ENCODE assay signal across 8 cellular contexts in the genomic region with DNA sequence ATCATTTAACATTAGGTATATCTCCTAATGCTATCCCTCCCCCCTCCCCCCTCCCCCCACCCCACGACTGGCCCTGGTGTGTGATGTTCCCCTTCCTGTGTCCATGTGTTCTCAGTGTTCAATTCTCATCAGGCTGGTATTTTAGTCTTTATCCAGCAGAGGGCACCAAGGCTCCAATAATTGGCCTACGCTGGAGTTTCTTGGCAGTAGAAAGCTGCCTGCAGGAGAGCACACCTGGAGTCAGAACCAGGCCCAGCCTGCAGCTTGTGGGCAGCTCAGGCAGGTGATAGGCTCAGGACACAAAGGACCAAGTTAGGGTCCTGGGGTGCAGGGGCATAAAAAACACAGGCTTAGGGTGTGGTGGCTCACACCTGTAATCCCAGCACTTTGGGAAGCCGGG. TPM values are rescaled to one million over a fixed set of nuclear protein-coding genes. Genes with fewer than 3 reads are reported as not detected.
A peak's percentile ranks its signal among the peaks of the same experiment; 100 is the strongest.
DNase-seq lines count a peak whose midpoint lies in the region; ATAC-seq, FAIRE-seq and TF ChIP-seq lines count a peak whose summit lies in the region.
"Not testable (repeated sequence)": the region's sequence is repeated elsewhere in the genome, so short reads cannot be mapped to it uniquely, and the experiment has no call there.

No MANE protein-coding gene starts in this region.

- 24% methylated on average over 3 of the region's 3 CpGs for WGBS in HepG2 (ENCODE audit: low lambda C conversion rate)

- not testable (repeated sequence) for TF ChIP-seq EP300 in HepG2 (IDR thresholded peaks at IDR 0.05; ENCODE audit: low read depth in 2 of 2, low read length in 2 of 2); HepG2 (CRISPR knock-in tag; IDR thresholded peaks at IDR 0.05; ENCODE audit: borderline replicate concordance)

- H3K9ac ChIP-seq in HepG2 (ENCODE audit: insufficient read depth, low read depth, low read length) = not testable (repeated sequence)

- CTCF ChIA-PET in HepG2 (lab: Yijun Ruan, JAX; ENCODE audit: low intra/inter-chr PET ratio, low total read pairs) = interaction anchor here (0.8 to 3.7 kb wide), 6 partner anchors 11 to 185 kb away, joined by 3 to 28 read pairs (median 8); no protein-coding TSS in a partner anchor

- not testable (repeated sequence) for H3K27me3 ChIP-seq in H7 (ENCODE audit: control insufficient read depth, insufficient read depth, low read length)
- peaks cover 4 to 27% of the 10 kb centered on the region in 2 experiments; a peak in 2 of 5 replicates for H3K27me3 ChIP-seq in HepG2 (ENCODE audit: control insufficient read depth in 1 of 2, insufficient read depth in 2 of 2, low read length in 2 of 2)

- peaks cover 22% of the 10 kb centered on the region for H3K4me1 ChIP-seq in HepG2 (ENCODE audit: insufficient read depth, low read length)

- TF ChIP-seq POLR2A in erythroblast (IDR thresholded peaks at IDR 0.05; ENCODE audit: low read length); HepG2 (IDR thresholded peaks at IDR 0.05; ENCODE audit: insufficient read depth in 1 of 2, low read depth in 2 of 2, low read length in 2 of 2): not testable (repeated sequence)

- DNase-seq in H7 = peak; percentile 77
- peak; percentile 46 to 68 for DNase-seq in NCI-H1930 (lab: John Stamatoyannopoulos, UW)
- peak; percentile 74 for DNase-seq in SK-MEL-5 (ENCODE audit: low read depth, low spot score)
- DNase-seq in activated T-helper 1 cell treated with Interleukin-2 at 50 U/mL for 16 hours (ENCODE audit: low read depth) = peak; percentile 5
- peak; percentile 77 to 88 for DNase-seq in erythroblast (lab: John Stamatoyannopoulos, UW)
- peak; percentile 76 for DNase-seq in HepG2 (ENCODE audit: low spot score)
- peak; percentile 48 for DNase-seq in stimulated activated CD4-positive, alpha-beta T cell treated with anti-CD3 and anti-CD28 coated beads, Interleukin-1b, Interleukin-23, amount 100 ng/mL, for 48 hours

- peak; percentile 76 for TF ChIP-seq RAD21 in HepG2 (CRISPR knock-in tag; IDR thresholded peaks at IDR 0.05)

- TF ChIP-seq CTCF in C4-2B (conservative IDR thresholded peaks at IDR 0.05) (peak; percentile 65), HepG2 (CRISPR knock-in tag; IDR thresholded peaks at IDR 0.05) (peak; percentile 82)

- intact Hi-C loops in HepG2 (cut with micrococcal nuclease; ENCODE audit: unreplicated experiment) = loop anchor here (1.0 to 2.0 kb wide), 4 partner anchors 65 to 185 kb away; no protein-coding TSS in a partner anchor

- H3K27ac ChIP-seq in C4-2B; HepG2 (ENCODE audit: extremely low read length, insufficient read depth, low read length): not testable (repeated sequence)

- POLR2A ChIA-PET in HepG2 (lab: Yijun Ruan, JAX) = interaction anchor here (0.7 to 1.0 kb wide), 3 partner anchors 12 to 65 kb away, joined by 3 to 5 read pairs (median 3); no protein-coding TSS in a partner anchor

- H2AFZ ChIP-seq in HepG2 (ENCODE audit: low read length) = not testable (repeated sequence)

- peak; percentile 36 for FAIRE-seq in HepG2 (lab: Jason Lieb, UNC)

- H3K4me2 ChIP-seq in HepG2 (ENCODE audit: low read depth, low read length) = not testable (repeated sequence)

- in situ Hi-C loops in SK-MEL-5 (cut with HindIII; ENCODE audit: low pct_unique_long_range_greater_than_20kb, low sequenced_read_pairs) = not testable (repeated sequence)
- in situ Hi-C loops in HepG2 (cut with HindIII; ENCODE audit: extremely low pct_ligation_motif_present, low pct_unique_long_range_greater_than_20kb) = loop anchor here (5.0 kb wide), 1 partner anchor 308 kb away; no protein-coding TSS in a partner anchor

- BruUV-seq in HepG2 (replicated peaks; lab: Mats Ljungman, UMichigan) = not testable (repeated sequence)

- not testable (repeated sequence) for H3K79me2 ChIP-seq in HepG2 (ENCODE audit: insufficient read depth, low read length)

- H4K20me1 ChIP-seq in HepG2 (ENCODE audit: insufficient read depth, low read length) = not testable (repeated sequence)

- H3K9me3 ChIP-seq in HepG2 (ENCODE audit: low read length) = not testable (repeated sequence)

- ATAC-seq in HepG2 = peak; percentile 76

- H3K36me3 ChIP-seq in H7 (replicated peaks; ENCODE audit: control insufficient read depth, insufficient read depth, low read length); HepG2 (replicated peaks in 1 of 2; ENCODE audit: control insufficient read depth in 1 of 2, insufficient read depth in 2 of 2, low read length in 2 of 2): not testable (repeated sequence)

- H3K4me3 ChIP-seq in H7 (ENCODE audit: insufficient read depth, low read depth, low read length); HepG2 (replicated peaks in 1 of 3; ENCODE audit: insufficient read depth in 1 of 3, low read depth in 2 of 3, low read length in 3 of 3): not testable (repeated sequence)

TF ChIP-seq in HepG2, 621 proteins besides CTCF, POLR2A, EP300 and RAD21:
- peak; percentile 86 for TF ChIP-seq SMC3 (IDR thresholded peaks at IDR 0.05; ENCODE audit: low read length)
- TF ChIP-seq, protein P1, sequence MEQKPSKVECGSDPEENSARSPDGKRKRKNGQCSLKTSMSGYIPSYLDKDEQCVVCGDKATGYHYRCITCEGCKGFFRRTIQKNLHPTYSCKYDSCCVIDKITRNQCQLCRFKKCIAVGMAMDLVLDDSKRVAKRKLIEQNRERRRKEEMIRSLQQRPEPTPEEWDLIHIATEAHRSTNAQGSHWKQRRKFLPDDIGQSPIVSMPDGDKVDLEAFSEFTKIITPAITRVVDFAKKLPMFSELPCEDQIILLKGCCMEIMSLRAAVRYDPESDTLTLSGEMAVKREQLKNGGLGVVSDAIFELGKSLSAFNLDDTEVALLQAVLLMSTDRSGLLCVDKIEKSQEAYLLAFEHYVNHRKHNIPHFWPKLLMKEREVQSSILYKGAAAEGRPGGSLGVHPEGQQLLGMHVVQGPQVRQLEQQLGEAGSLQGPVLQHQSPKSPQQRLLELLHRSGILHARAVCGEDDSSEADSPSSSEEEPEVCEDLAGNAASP (CRISPR knock-in tag; IDR thresholded peaks at IDR 0.05; ENCODE audit: borderline replicate concordance) = 0 out of 2 replicates have a peak, but pooled peaks have one; percentile 21
- TF ChIP-seq STAG1 (CRISPR knock-in tag; IDR thresholded peaks at IDR 0.05) = peak; percentile 94

RNA-seq across cellular contexts. Expression of gene TSKU, which starts 49.2 kb away (rescaled TPM):
- 53.3 and 68.8 TPM in 2 replicates for total RNA-seq in H7 (2014; rRNA removed; shearing (Covaris generic))
- total RNA-seq in SK-MEL-5 (2014; rRNA removed; shearing (Covaris generic)) = 22.2 and 23.5 TPM in 2 replicates
- polyA plus RNA-seq in SK-MEL-5 (2015; cell fraction: cytosol; rRNA removed) = 28.4 and 33.1 TPM in 2 replicates
- 4.3 and 9.1 TPM in 2 replicates for polyA plus RNA-seq in SK-MEL-5 (2015; cell fraction: nucleus; rRNA removed)
- 11.9 and 21.4 TPM in 2 replicates for total RNA-seq in HepG2 (2016; rRNA removed; fragmentation: Illumina TruSeq; extraction: Trizol)
- total RNA-seq in HepG2 (2016; cell fraction: cytosol; rRNA removed; fragmentation: Illumina TruSeq; extraction: Trizol; ENCODE audit: low read depth) = 7.5 TPM in 2 replicates
- total RNA-seq in HepG2 (2016; cell fraction: insoluble cytoplasmic fraction; rRNA removed; fragmentation: Illumina TruSeq; extraction: Trizol) = 10.8 and 20.0 TPM in 2 replicates
- total RNA-seq in HepG2 (2016; cell fraction: membrane; rRNA removed; fragmentation: Illumina TruSeq; extraction: Trizol) = 20.4 and 22.9 TPM in 2 replicates
- total RNA-seq in HepG2 (2016; cell fraction: nucleus; rRNA removed; fragmentation: Illumina TruSeq; extraction: Trizol) = 19.5 and 22.7 TPM in 2 replicates
- 20.3 and 27.9 TPM in 2 replicates for polyA plus RNA-seq in HepG2 (2011; rRNA removed)
- polyA plus RNA-seq in HepG2 (2011; cell fraction: cytosol; rRNA removed) = 17.7 and 23.1 TPM in 2 replicates
- 18.1 and 21.0 TPM in 2 replicates for polyA plus RNA-seq in HepG2 (2011; cell fraction: nucleus; rRNA removed)
- 12.6 and 19.6 TPM in 2 replicates for polyA plus RNA-seq in HepG2 (2012)
- polyA plus RNA-seq in HepG2 (2016; cell fraction: cytosol; fragmentation: Illumina TruSeq; extraction: Trizol; ENCODE audit: low read depth) = 8.7 and 9.4 TPM in 2 replicates
- polyA plus RNA-seq in HepG2 (2016; cell fraction: insoluble cytoplasmic fraction; fragmentation: Illumina TruSeq; extraction: Trizol; ENCODE audit: low read depth) = 14.2 and 18.9 TPM in 2 replicates
- 23.1 and 23.6 TPM in 2 replicates for polyA plus RNA-seq in HepG2 (2016; cell fraction: membrane; fragmentation: Illumina TruSeq; extraction: Trizol; ENCODE audit: low read depth)
- 30.1 and 34.2 TPM in 2 replicates for polyA plus RNA-seq in HepG2 (2016; cell fraction: nucleus; fragmentation: Illumina TruSeq; extraction: Trizol; ENCODE audit: insufficient read depth, low read depth)
- polyA minus RNA-seq in HepG2 (2011; rRNA and poly(A)+ RNA removed; ENCODE audit: low replicate concordance) = 66.3 and 74.4 TPM in 2 replicates
- 16.7 and 18.5 TPM in 2 replicates for polyA minus RNA-seq in HepG2 (2011; cell fraction: cytosol; rRNA and poly(A)+ RNA removed)
- 11.3 and 15.5 TPM in 2 replicates for polyA minus RNA-seq in HepG2 (2011; cell fraction: nucleus; rRNA and poly(A)+ RNA removed)

Comparison
In these comparisons a context has a peak if more than half of its experiments do, and no peak if none do; other contexts are left out.
1. DNase-seq: peak in every context shown above with its lines; median percentile 82 in erythroblast; 77 in H7; 76 in HepG2; 74 in SK-MEL-5; 57 in NCI-H1930; 48 in stimulated activated CD4-positive, alpha-beta T cell treated with anti-CD3 and anti-CD28 coated beads, Interleukin-1b, Interleukin-23, amount 100 ng/mL, for 48 hours; 5 in activated T-helper 1 cell treated with Interleukin-2 at 50 U/mL for 16 hours.